8 cellular contexts compared by ENCODE assay signal in the genomic region with DNA sequence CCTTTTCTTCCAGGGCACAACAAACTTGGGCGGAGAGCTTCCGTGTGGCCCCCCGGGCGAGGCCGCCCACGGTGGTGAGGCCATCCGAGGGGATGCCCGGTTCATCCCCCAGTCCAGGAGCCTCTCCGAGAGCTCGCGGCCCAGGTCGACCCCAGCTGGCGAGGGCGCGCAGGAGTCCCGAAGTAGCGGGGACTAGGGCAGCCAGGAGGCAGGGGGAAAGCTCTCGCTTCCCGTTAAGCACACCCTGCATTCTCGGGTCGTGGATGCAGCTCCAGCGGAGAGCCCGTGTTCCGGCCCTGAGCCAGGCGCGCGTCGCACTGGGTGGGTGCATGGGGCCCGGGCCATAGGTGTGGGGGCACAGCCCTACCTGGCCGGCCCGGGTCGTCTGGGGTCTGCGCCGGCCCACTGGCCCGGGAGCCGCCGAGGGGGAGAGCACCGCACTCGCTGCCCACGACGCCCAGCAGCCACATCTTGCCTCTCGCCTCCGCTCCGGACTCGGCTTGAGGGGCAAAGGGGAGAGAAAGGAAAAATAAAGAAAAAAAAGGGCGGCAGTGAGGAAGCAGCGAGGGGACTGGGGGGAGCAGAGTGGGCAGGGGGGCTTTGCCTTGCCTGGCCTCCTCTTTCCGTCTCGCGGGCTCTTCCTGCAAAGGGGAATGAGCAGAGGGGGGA. TPM values are rescaled to one million over a fixed set of nuclear protein-coding genes. Genes with fewer than 3 reads are reported as not detected.
DNase-seq lines count a peak whose midpoint lies in the region; ATAC-seq and TF ChIP-seq lines count a peak whose summit lies in the region.

No MANE protein-coding gene starts in this region.

- peak overlapping the region; percentile 58 for H3K4me3 ChIP-seq in A673 (ENCODE audit: low read depth, low read length, poor library complexity, severe bottlenecking)
- H3K4me3 ChIP-seq in Loucy (ENCODE audit: low read length, poor library complexity, severe bottlenecking): peak overlapping the region; percentile 91
- peak overlapping the region; percentile 43 for H3K4me3 ChIP-seq in colonic mucosa

- H3K27me3 Mint-ChIP-seq in natural killer cell treated with Interleukin-12 subunit alpha and Interleukin-12 subunit beta and Interleukin-15 and Interleukin-18, amount 100 ng/mL, for 72 hours: peaks cover 12 to 28% of the 10 kb centered on the region in 2 donors

- H3K4me2 ChIP-seq in Loucy (ENCODE audit: low read depth, low read length, poor library complexity, severe bottlenecking): peak overlapping the region; percentile 88

- H3K36me3 ChIP-seq in A673 (ENCODE audit: insufficient read depth, low read length, poor library complexity, severe bottlenecking) (no peaks in the 10 kb centered on the region), Loucy (ENCODE audit: insufficient read depth, low read length) (no peaks in the 10 kb centered on the region; the same call in 1 of the 2 replicates), colonic mucosa (no peaks in the 10 kb centered on the region)

- no peaks in the 10 kb centered on the region for H3K36me3 Mint-ChIP-seq in natural killer cell treated with Interleukin-12 subunit alpha and Interleukin-12 subunit beta and Interleukin-15 and Interleukin-18, amount 100 ng/mL, for 72 hours

- H3K9me3 ChIP-seq in A673 (ENCODE audit: low read depth, low read length, poor library complexity, severe bottlenecking): no peaks in the 10 kb centered on the region
- H3K9me3 ChIP-seq in Loucy (ENCODE audit: insufficient read depth, low read depth, low read length): no peaks in the 10 kb centered on the region
- H3K9me3 ChIP-seq in colonic mucosa: no peaks in the 10 kb centered on the region

- H3K4me1 Mint-ChIP-seq in natural killer cell treated with Interleukin-12 subunit alpha and Interleukin-12 subunit beta and Interleukin-15 and Interleukin-18, amount 100 ng/mL, for 72 hours (ENCODE audit: low read depth in 2 of 2): peaks cover 6 to 26% of the 10 kb centered on the region in 2 donors

- peaks cover 3% of the 10 kb centered on the region; the same call in 1 of the 2 replicates for H3F3A ChIP-seq in Loucy (ENCODE audit: low read depth)

- H3K4me1 ChIP-seq in A673 (ENCODE audit: insufficient read depth, low read length, poor library complexity, severe bottlenecking) (peaks cover 10% of the 10 kb centered on the region), Loucy (ENCODE audit: insufficient read depth, low read length, poor library complexity, severe bottlenecking) (peaks cover 36% of the 10 kb centered on the region), colonic mucosa (peaks cover 17% of the 10 kb centered on the region)

- POLR2A ChIA-PET in A673 (lab: Charles Lee; ENCODE audit: low non-redundant PET): interaction anchor here (0.5 kb wide), 1 partner anchor 152 kb away, joined by 3 read pairs; no protein-coding TSS in a partner anchor

- CTCF ChIA-PET in A673 (lab: Charles Lee): no interaction called here

- H3K27ac Mint-ChIP-seq in natural killer cell treated with Interleukin-12 subunit alpha and Interleukin-12 subunit beta and Interleukin-15 and Interleukin-18, amount 100 ng/mL, for 72 hours: no peak overlapping the region

- intact Hi-C loops in A673 (cut with micrococcal nuclease; ENCODE audit: unreplicated experiment): no loop called here
- intact Hi-C loops in colonic mucosa (cut with DNase I): no loop called here

- no peak for TF ChIP-seq CTCF in A673 (conservative IDR thresholded peaks at IDR 0.05; ENCODE audit: low read depth, low read length)
- no peak for TF ChIP-seq CTCF in Loucy (conservative IDR thresholded peaks at IDR 0.05; ENCODE audit: low read length)
- TF ChIP-seq CTCF in colonic mucosa (IDR thresholded peaks at IDR 0.05): no peak
- TF ChIP-seq CTCF in omental fat pad (IDR thresholded peaks at IDR 0.05): no peak

- H3K9me3 Mint-ChIP-seq in natural killer cell treated with Interleukin-12 subunit alpha and Interleukin-12 subunit beta and Interleukin-15 and Interleukin-18, amount 100 ng/mL, for 72 hours: no peaks in the 10 kb centered on the region

- peaks cover 67% of the 10 kb centered on the region for H3K79me2 ChIP-seq in Loucy (ENCODE audit: insufficient read depth, low read length)

- peak; percentile 37 to 62 for ATAC-seq in natural killer cell treated with Interleukin-12 subunit alpha and Interleukin-12 subunit beta and Interleukin-15 and Interleukin-18, amount 100 ng/mL, for 72 hours
- no peak for ATAC-seq in omental fat pad (ENCODE audit: low FRiP score)

- H3K27me3 ChIP-seq in A673 (replicated peaks; ENCODE audit: insufficient read depth, low read depth, low read length, poor library complexity) (peaks cover 48% of the 10 kb centered on the region), Loucy (ENCODE audit: insufficient read depth, low read length, poor library complexity, severe bottlenecking) (no peaks in the 10 kb centered on the region), colonic mucosa (peaks cover 84% of the 10 kb centered on the region)

- DNase-seq in A673 (ENCODE audit: low spot score) (peak; percentile 25), colonic mucosa (no peak), omental fat pad (ENCODE audit: low spot score) (no peak), HCEC 1CT (no peak), NCI-H2029 (lab: John Stamatoyannopoulos, UW) (no peak), NCI-H2029 treated with DMSO at 0.1 percent for 48 hours (lab: John Stamatoyannopoulos, UW) (no peak)
- no peak for DNase-seq in natural killer cell treated with Interleukin-12 subunit alpha and Interleukin-12 subunit beta and Interleukin-15 and Interleukin-18, amount 100 ng/mL, for 72 hours (ENCODE audit: low spot score)

- peak overlapping the region; percentile 84 for H3K4me3 Mint-ChIP-seq in natural killer cell treated with Interleukin-12 subunit alpha and Interleukin-12 subunit beta and Interleukin-15 and Interleukin-18, amount 100 ng/mL, for 72 hours

- no peaks in the 10 kb centered on the region for H3K9me2 ChIP-seq in Loucy (replicated peaks; ENCODE audit: low read depth, low read length)

- H2AFZ ChIP-seq in Loucy (ENCODE audit: low read length): peak overlapping the region; percentile 71; the same call in 1 of the 2 replicates

- H4K20me1 ChIP-seq in Loucy (ENCODE audit: insufficient read depth, low read length, poor library complexity, severe bottlenecking): peaks cover 12% of the 10 kb centered on the region

- BruUV-seq in A673 (replicated peaks; lab: Mats Ljungman, UMichigan): no TSS peak

- H3K27ac ChIP-seq in A673 (ENCODE audit: low read depth, low read length, poor library complexity, severe bottlenecking) (no peak overlapping the region), colonic mucosa (no peak overlapping the region)

- peak overlapping the region; percentile 95 for H3K9ac ChIP-seq in Loucy (ENCODE audit: low read depth, low read length, poor library complexity, severe bottlenecking)
- H3K9ac ChIP-seq in colonic mucosa (ENCODE audit: low read depth in 2 of 2, low read length in 2 of 2): no peak overlapping the region

RNA-seq across cellular contexts. Expression of gene RNF220, which starts 1.8 kb away (rescaled TPM):
- 80.6 and 86.0 TPM in 2 replicates for total RNA-seq in A673 (2021)
- 10 to 100 TPM; 53.3 to 62.0 TPM for total RNA-seq in colonic mucosa
- 10 to 100 TPM; 66.0 to 71.2 TPM for total RNA-seq in natural killer cell treated with Interleukin-12 subunit alpha and Interleukin-12 subunit beta and Interleukin-15 and Interleukin-18, amount 100 ng/mL, for 72 hours
- total RNA-seq in omental fat pad: 10 to 100 TPM; 54.2 to 94.0 (median 88.8) TPM

RNA-seq across cellular contexts. Expression of gene ERI3, which starts 51.8 kb away (rescaled TPM):
- total RNA-seq in A673 (2021) (95.4 and 97.9 TPM in 2 replicates), colonic mucosa (10 to 100 TPM; 29.7 to 58.2 TPM), omental fat pad (10 to 100 TPM; 27.6 to 36.3 (median 31.2) TPM)
- 10 to 100 TPM; 33.2 to 36.0 TPM for total RNA-seq in natural killer cell treated with Interleukin-12 subunit alpha and Interleukin-12 subunit beta and Interleukin-15 and Interleukin-18, amount 100 ng/mL, for 72 hours
